Comparison of ENCODE assay signal across 14 cellular contexts in the genomic region with DNA sequence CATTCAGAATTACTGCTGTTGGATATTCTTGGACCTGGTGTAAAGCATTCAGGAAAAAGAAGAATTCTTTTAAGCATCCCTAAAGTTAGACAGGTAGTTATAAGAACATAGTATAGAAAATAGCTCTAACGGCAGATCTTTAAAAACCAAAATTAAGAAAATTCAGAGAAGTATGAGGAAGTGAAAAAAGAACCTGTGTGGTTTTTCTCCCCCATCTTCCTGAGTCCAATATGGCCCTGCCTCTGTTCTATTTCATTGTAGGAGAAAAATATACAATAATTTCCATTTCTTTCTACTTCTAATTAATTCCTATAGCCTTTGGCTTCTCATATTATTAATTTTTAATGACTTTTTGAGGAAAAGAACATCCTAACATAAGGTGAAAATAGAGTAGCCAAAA. TPM values are rescaled to one million over a fixed set of nuclear protein-coding genes. Genes with fewer than 3 reads are reported as not detected.
A peak's percentile ranks its signal among the peaks of the same experiment; 100 is the strongest.
DNase-seq lines count a peak whose midpoint lies in the region; ATAC-seq and TF ChIP-seq lines count a peak whose summit lies in the region.
"Had no signal": no experiment of that assay in that cellular context is flagged by ENCODE, and none has a peak within 500 bp of the region (broad histone marks: within the 10 kb centered on the region; RNA-seq: fewer than 3 reads in every experiment).

No MANE protein-coding gene starts in this region.

- no peaks in the 10 kb centered on the region for H3K36me3 ChIP-seq in OCI-LY3 (replicated peaks; ENCODE audit: low read depth, low read length)
- no peaks in the 10 kb centered on the region for H3K36me3 ChIP-seq in psoas muscle (ENCODE audit: insufficient read depth in 1 of 2, low read depth in 1 of 2)

- ATAC-seq in GM18861 (IDR thresholded peaks at IDR 0.05; ENCODE audit: unreplicated experiment) (peak; percentile 35), GM21576 (IDR thresholded peaks at IDR 0.05; ENCODE audit: unreplicated experiment) (peak; percentile 54), HG03095 (IDR thresholded peaks at IDR 0.05; ENCODE audit: unreplicated experiment) (peak; percentile 45), psoas muscle (no peak), SK-N-SH treated with all-trans-retinoic acid at 6 μM for 48 hours (no peak)
- ATAC-seq: activated T-cell treated with anti-CD3 and anti-CD28 coated beads, Interleukin-2, amount 50 U/mL, for 4 hours had no signal

- H3K4me2 ChIP-seq in OCI-LY3 (ENCODE audit: low read length), result peak overlapping the region; percentile 41; the same call in 1 of the 2 replicates

- no peaks in the 10 kb centered on the region for H3K79me2 ChIP-seq in OCI-LY3 (ENCODE audit: low read length)

- no peak overlapping the region for H3K9ac ChIP-seq in OCI-LY3 (ENCODE audit: low read length)

- 86 to 95% (median 94%) methylated on average over 1 of the region's 1 CpG for WGBS in psoas muscle, 3 donors

- H2AFZ ChIP-seq in OCI-LY3 (ENCODE audit: low read depth, low read length), result no peak overlapping the region

- DNase-seq in T-helper 9 cell (no peak), psoas muscle (no peak), foreskin melanocyte (no peak)
- DNase-seq: activated CD4-positive, alpha-beta T cell treated with anti-CD3 and anti-CD28 coated beads for 1 hour; activated T-cell treated with anti-CD3 and anti-CD28 coated beads, Interleukin-2, amount 50 U/mL, for 4 hours; DMS79; NCI-H1436 treated with DMSO at 0.1 percent for 48 hours; stimulated activated naive CD4-positive, alpha-beta T cell had no signal

- intact Hi-C loops in psoas muscle (cut with DNase I), result no loop called here

- H4K20me1 ChIP-seq in OCI-LY3 (ENCODE audit: insufficient read depth, low read length), result no peaks in the 10 kb centered on the region

- no peak for TF ChIP-seq CTCF in OCI-LY3 (IDR thresholded peaks at IDR 0.05; ENCODE audit: low read depth, low read length)
- TF ChIP-seq CTCF in psoas muscle (IDR thresholded peaks at IDR 0.05), result no peak

- H3K4me3 ChIP-seq in OCI-LY3 (ENCODE audit: low read length) (no peak overlapping the region), psoas muscle (no peak overlapping the region)

- no peaks in the 10 kb centered on the region for H3K27me3 ChIP-seq in OCI-LY3 (ENCODE audit: low read depth, low read length)
- no peaks in the 10 kb centered on the region for H3K27me3 ChIP-seq in psoas muscle (ENCODE audit: insufficient read depth in 3 of 3, low read length in 2 of 3)

- H3K9me3 ChIP-seq in OCI-LY3 (ENCODE audit: insufficient read depth, low read length) (no peaks in the 10 kb centered on the region), psoas muscle (no peaks in the 10 kb centered on the region)

- H3K27ac ChIP-seq in OCI-LY3 (ENCODE audit: low read length) (no peak overlapping the region), psoas muscle (no peak overlapping the region)

- peaks cover 45% of the 10 kb centered on the region for H3K4me1 ChIP-seq in OCI-LY3 (ENCODE audit: low read length)
- no peaks in the 10 kb centered on the region for H3K4me1 ChIP-seq in psoas muscle

TF ChIP-seq in SK-N-SH treated with all-trans-retinoic acid at 6 μM for 48 hours, 23 proteins besides CTCF, POLR2A, EP300 and RAD21:
- TF ChIP-seq ISL1 (CRISPR knock-in tag; IDR thresholded peaks at IDR 0.05), result no peak
- TF ChIP-seq, protein P1, sequence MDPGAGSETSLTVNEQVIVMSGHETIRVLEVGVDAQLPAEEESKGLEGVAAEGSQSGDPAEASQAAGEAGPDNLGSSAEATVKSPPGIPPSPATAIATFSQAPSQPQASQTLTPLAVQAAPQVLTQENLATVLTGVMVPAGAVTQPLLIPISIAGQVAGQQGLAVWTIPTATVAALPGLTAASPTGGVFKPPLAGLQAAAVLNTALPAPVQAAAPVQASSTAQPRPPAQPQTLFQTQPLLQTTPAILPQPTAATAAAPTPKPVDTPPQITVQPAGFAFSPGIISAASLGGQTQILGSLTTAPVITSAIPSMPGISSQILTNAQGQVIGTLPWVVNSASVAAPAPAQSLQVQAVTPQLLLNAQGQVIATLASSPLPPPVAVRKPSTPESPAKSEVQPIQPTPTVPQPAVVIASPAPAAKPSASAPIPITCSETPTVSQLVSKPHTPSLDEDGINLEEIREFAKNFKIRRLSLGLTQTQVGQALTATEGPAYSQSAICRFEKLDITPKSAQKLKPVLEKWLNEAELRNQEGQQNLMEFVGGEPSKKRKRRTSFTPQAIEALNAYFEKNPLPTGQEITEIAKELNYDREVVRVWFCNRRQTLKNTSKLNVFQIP (CRISPR knock-in tag; IDR thresholded peaks at IDR 0.05; ENCODE audit: borderline replicate concordance, low read depth), result no peak
- no peak for TF ChIP-seq ARNTL (CRISPR knock-in tag; IDR thresholded peaks at IDR 0.05; ENCODE audit: borderline replicate concordance, low read depth)
- TF ChIP-seq ZFP3 (CRISPR knock-in tag; IDR thresholded peaks at IDR 0.05), result no peak
- TF ChIP-seq RARB (CRISPR knock-in tag; IDR thresholded peaks at IDR 0.05), result no peak
- TF ChIP-seq TOX (CRISPR knock-in tag; IDR thresholded peaks at IDR 0.05; ENCODE audit: borderline replicate concordance), result no peak
- TF ChIP-seq CSDC2 (CRISPR knock-in tag; IDR thresholded peaks at IDR 0.05), result no peak
- TF ChIP-seq ZC3H10 (CRISPR knock-in tag; IDR thresholded peaks at IDR 0.05), result no peak
- TF ChIP-seq ZNF70 (CRISPR knock-in tag; IDR thresholded peaks at IDR 0.05), result no peak
- no peak for TF ChIP-seq ZNF8 (CRISPR knock-in tag; IDR thresholded peaks at IDR 0.05)
- TF ChIP-seq, protein P2, sequence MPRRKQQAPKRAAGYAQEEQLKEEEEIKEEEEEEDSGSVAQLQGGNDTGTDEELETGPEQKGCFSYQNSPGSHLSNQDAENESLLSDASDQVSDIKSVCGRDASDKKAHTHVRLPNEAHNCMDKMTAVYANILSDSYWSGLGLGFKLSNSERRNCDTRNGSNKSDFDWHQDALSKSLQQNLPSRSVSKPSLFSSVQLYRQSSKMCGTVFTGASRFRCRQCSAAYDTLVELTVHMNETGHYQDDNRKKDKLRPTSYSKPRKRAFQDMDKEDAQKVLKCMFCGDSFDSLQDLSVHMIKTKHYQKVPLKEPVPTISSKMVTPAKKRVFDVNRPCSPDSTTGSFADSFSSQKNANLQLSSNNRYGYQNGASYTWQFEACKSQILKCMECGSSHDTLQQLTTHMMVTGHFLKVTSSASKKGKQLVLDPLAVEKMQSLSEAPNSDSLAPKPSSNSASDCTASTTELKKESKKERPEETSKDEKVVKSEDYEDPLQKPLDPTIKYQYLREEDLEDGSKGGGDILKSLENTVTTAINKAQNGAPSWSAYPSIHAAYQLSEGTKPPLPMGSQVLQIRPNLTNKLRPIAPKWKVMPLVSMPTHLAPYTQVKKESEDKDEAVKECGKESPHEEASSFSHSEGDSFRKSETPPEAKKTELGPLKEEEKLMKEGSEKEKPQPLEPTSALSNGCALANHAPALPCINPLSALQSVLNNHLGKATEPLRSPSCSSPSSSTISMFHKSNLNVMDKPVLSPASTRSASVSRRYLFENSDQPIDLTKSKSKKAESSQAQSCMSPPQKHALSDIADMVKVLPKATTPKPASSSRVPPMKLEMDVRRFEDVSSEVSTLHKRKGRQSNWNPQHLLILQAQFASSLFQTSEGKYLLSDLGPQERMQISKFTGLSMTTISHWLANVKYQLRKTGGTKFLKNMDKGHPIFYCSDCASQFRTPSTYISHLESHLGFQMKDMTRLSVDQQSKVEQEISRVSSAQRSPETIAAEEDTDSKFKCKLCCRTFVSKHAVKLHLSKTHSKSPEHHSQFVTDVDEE (CRISPR knock-in tag; IDR thresholded peaks at IDR 0.05), result no peak
- TF ChIP-seq ZFP30 (CRISPR knock-in tag; IDR thresholded peaks at IDR 0.05), result no peak
- TF ChIP-seq, protein P3, sequence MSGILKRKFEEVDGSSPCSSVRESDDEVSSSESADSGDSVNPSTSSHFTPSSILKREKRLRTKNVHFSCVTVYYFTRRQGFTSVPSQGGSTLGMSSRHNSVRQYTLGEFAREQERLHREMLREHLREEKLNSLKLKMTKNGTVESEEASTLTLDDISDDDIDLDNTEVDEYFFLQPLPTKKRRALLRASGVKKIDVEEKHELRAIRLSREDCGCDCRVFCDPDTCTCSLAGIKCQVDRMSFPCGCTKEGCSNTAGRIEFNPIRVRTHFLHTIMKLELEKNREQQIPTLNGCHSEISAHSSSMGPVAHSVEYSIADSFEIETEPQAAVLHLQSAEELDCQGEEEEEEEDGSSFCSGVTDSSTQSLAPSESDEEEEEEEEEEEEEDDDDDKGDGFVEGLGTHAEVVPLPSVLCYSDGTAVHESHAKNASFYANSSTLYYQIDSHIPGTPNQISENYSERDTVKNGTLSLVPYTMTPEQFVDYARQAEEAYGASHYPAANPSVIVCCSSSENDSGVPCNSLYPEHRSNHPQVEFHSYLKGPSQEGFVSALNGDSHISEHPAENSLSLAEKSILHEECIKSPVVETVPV (CRISPR knock-in tag; IDR thresholded peaks at IDR 0.05), result no peak
- no peak for TF ChIP-seq ESRRG (CRISPR knock-in tag; IDR thresholded peaks at IDR 0.05)
- no peak for TF ChIP-seq TCF4 (CRISPR knock-in tag; IDR thresholded peaks at IDR 0.05; ENCODE audit: borderline replicate concordance)
- TF ChIP-seq, protein P4, sequence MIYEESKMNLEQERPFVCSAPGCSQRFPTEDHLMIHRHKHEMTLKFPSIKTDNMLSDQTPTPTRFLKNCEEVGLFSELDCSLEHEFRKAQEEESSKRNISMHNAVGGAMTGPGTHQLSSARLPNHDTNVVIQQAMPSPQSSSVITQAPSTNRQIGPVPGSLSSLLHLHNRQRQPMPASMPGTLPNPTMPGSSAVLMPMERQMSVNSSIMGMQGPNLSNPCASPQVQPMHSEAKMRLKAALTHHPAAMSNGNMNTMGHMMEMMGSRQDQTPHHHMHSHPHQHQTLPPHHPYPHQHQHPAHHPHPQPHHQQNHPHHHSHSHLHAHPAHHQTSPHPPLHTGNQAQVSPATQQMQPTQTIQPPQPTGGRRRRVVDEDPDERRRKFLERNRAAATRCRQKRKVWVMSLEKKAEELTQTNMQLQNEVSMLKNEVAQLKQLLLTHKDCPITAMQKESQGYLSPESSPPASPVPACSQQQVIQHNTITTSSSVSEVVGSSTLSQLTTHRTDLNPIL (CRISPR knock-in tag; IDR thresholded peaks at IDR 0.05; ENCODE audit: low read depth), result no peak
- TF ChIP-seq PPARA (CRISPR knock-in tag; IDR thresholded peaks at IDR 0.05; ENCODE audit: borderline replicate concordance), result no peak

RNA-seq across cellular contexts. Expression of a gene that starts 47.1 kb away (rescaled TPM):
- 10 to 100 TPM in 1 of 4 donors, 1 to 10 TPM in 3; 6.1 to 17.2 (median 8.7) TPM for total RNA-seq in psoas muscle
- 1 to 10 TPM; 2.4 to 7.1 (median 3.9) TPM for polyA plus RNA-seq in psoas muscle
- total RNA-seq: activated T-cell treated with anti-CD3 and anti-CD28 coated beads, Interleukin-2, amount 50 U/mL, for 4 hours had no signal
- polyA plus RNA-seq: IgD-negative memory B cell had no signal

Comparison
In these comparisons a context has a peak if more than half of its experiments do, and no peak if none do; other contexts are left out.
1. ATAC-seq: peak in GM18861 (single experiment), GM21576 (single experiment) and HG03095 (single experiment); none in psoas muscle (0 of 4) and SK-N-SH treated with all-trans-retinoic acid at 6 μM for 48 hours (single experiment).